11 cellular contexts compared by ENCODE assay signal in the genomic region with DNA sequence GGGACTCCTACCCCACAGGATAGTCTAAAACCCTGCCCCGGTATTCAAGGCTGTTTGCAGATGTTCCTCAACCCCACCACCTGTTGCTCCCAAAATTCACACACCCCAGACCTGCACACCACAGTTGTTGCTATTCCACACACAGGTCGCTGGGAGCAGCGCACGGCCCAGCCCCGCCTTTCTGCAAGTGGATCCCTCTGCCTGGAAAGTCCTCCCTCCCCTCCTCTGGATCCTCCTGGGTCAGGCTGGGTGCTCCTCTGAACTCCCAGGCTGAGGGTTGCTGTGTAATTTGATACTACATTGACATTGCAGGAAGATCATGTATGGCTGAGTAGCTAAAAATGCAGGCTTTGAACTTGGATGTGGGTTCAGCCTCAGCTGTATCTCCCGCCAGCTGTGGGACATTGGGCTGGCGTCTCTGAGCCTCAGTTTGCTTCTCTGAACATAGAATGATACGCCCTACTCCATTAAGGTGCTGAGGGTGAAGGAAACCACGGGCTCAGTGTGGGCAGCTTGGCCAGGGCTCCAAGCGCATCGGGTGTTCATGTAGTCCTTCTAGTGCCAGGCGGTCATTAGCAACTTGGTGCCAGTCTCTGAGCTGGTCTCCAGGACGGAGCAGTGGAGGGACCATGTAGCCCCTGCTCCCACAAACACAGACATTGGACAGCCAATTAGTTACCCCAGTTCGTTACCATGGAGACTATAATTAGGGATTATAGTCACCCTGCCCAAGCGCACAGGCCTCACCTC. TPM values are rescaled to one million over a fixed set of nuclear protein-coding genes. Genes with fewer than 3 reads are reported as not detected.
DNase-seq lines count a peak whose midpoint lies in the region; ATAC-seq and TF ChIP-seq lines count a peak whose summit lies in the region.
"Had no signal": no experiment of that assay in that cellular context is flagged by ENCODE, and none has a peak within 500 bp of the region (broad histone marks: within the 10 kb centered on the region; RNA-seq: fewer than 3 reads in every experiment).

No MANE protein-coding gene starts in this region.

- ATAC-seq in thoracic aorta (ENCODE audit: insufficient number of reproducible peaks, low FRiP score, low read depth) (no peak), GM19395 (IDR thresholded peaks at IDR 0.05; ENCODE audit: unreplicated experiment) (no peak), HG03159 (IDR thresholded peaks at IDR 0.05; ENCODE audit: unreplicated experiment) (no peak)
- ATAC-seq: stimulated activated naive CD8-positive, alpha-beta T cell treated with anti-CD3 and anti-CD28 coated beads, Interleukin-15, amount 100 ng/mL, for 72 hours had no signal

- no peaks in the 10 kb centered on the region for H3K36me3 Mint-ChIP-seq in glutamatergic neuron (ENCODE audit: unreplicated experiment)

- H3K27me3 ChIP-seq in thoracic aorta (replicated peaks; ENCODE audit: insufficient read depth), result no peaks in the 10 kb centered on the region

- peaks cover 15% of the 10 kb centered on the region for H3K9me3 Mint-ChIP-seq in glutamatergic neuron (ENCODE audit: unreplicated experiment)
- H3K9me3 Mint-ChIP-seq: stimulated activated naive CD8-positive, alpha-beta T cell treated with anti-CD3 and anti-CD28 coated beads, Interleukin-15, amount 100 ng/mL, for 72 hours had no signal

- no peaks in the 10 kb centered on the region for H3K9me3 ChIP-seq in thoracic aorta
- H3K9me3 ChIP-seq: neutrophil had no signal

- H3K36me3 ChIP-seq in thoracic aorta, result no peaks in the 10 kb centered on the region
- H3K36me3 ChIP-seq: neutrophil had no signal

- no peak for TF ChIP-seq CTCF in glutamatergic neuron (IDR thresholded peaks at IDR 0.05; ENCODE audit: partially characterized antibody, unreplicated experiment)
- no peak for TF ChIP-seq CTCF in thoracic aorta (IDR thresholded peaks at IDR 0.05)

- no peak overlapping the region for H3K4me3 ChIP-seq in thoracic aorta

- H3K27ac ChIP-seq in thoracic aorta, result peak overlapping the region; percentile 92 to 95
- H3K27ac ChIP-seq: neutrophil had no signal

- peak overlapping the region; percentile 30 for H3K4me3 Mint-ChIP-seq in glutamatergic neuron (ENCODE audit: unreplicated experiment)
- H3K4me3 Mint-ChIP-seq: stimulated activated naive CD8-positive, alpha-beta T cell treated with anti-CD3 and anti-CD28 coated beads, Interleukin-15, amount 100 ng/mL, for 72 hours had no signal

- H3K4me1 Mint-ChIP-seq in glutamatergic neuron (ENCODE audit: low read depth, unreplicated experiment), result peaks cover 35% of the 10 kb centered on the region

- peaks cover 9% of the 10 kb centered on the region for H3K27me3 Mint-ChIP-seq in glutamatergic neuron (ENCODE audit: unreplicated experiment)
- H3K27me3 Mint-ChIP-seq: stimulated activated naive CD8-positive, alpha-beta T cell treated with anti-CD3 and anti-CD28 coated beads, Interleukin-15, amount 100 ng/mL, for 72 hours had no signal

- peak; percentile 12 to 38 for DNase-seq in NCI-H524 (lab: John Stamatoyannopoulos, UW)
- DNase-seq in NCI-H524 treated with DMSO at 0.1 percent for 48 hours (lab: John Stamatoyannopoulos, UW), result no peak
- DNase-seq in SK-N-DZ (ENCODE audit: low spot score), result peak; percentile 46
- no peak for DNase-seq in glutamatergic neuron
- no peak for DNase-seq in thoracic aorta (ENCODE audit: low spot score)
- no peak for DNase-seq in NCI-H1694 treated with DMSO at 0.1 percent for 48 hours (lab: John Stamatoyannopoulos, UW)
- DNase-seq: activated gamma-delta T cell; stimulated activated naive CD8-positive, alpha-beta T cell treated with anti-CD3 and anti-CD28 coated beads, Interleukin-15, amount 100 ng/mL, for 72 hours had no signal

- peaks cover 39 to 74% of the 10 kb centered on the region in 2 donors for H3K4me1 ChIP-seq in thoracic aorta (ENCODE audit: control insufficient read depth in 1 of 2, low read depth in 2 of 2)

- H3K27ac Mint-ChIP-seq in glutamatergic neuron (ENCODE audit: unreplicated experiment), result peak overlapping the region; percentile 89

RNA-seq across cellular contexts. Expression of a gene that starts 13.9 kb away (rescaled TPM):
- not detected in 2 replicates for polyA plus RNA-seq in SK-N-DZ (2014; cell fraction: cytosol; rRNA removed)
- not detected in 2 replicates for polyA plus RNA-seq in SK-N-DZ (2014; cell fraction: nucleus; rRNA removed)
- total RNA-seq in glutamatergic neuron (ENCODE audit: unreplicated experiment) (not detected), thoracic aorta (100 to 1,000 TPM; 652 to 994 TPM)

RNA-seq across cellular contexts. Expression of a gene that starts 44.4 kb away (rescaled TPM):
- 0.10 and 0.61 TPM in 2 replicates for polyA plus RNA-seq in SK-N-DZ (2014; cell fraction: cytosol; rRNA removed)
- polyA plus RNA-seq in SK-N-DZ (2014; cell fraction: nucleus; rRNA removed), result not detected in 2 replicates
- total RNA-seq in glutamatergic neuron (ENCODE audit: unreplicated experiment) (0.22 TPM), thoracic aorta (10 to 100 TPM; 26.3 to 60.0 TPM)

RNA-seq across cellular contexts. Expression of a gene that starts 49.8 kb away (rescaled TPM):
- polyA plus RNA-seq in SK-N-DZ (2014; cell fraction: cytosol; rRNA removed), result 3.1 and 4.4 TPM in 2 replicates
- polyA plus RNA-seq in SK-N-DZ (2014; cell fraction: nucleus; rRNA removed), result 4.5 and 5.8 TPM in 2 replicates
- total RNA-seq in glutamatergic neuron (ENCODE audit: unreplicated experiment), result 3.1 TPM
- total RNA-seq in thoracic aorta, result 10 to 100 TPM in 1 of 2 donors, 1 to 10 TPM in 1; 8.1 to 20.6 TPM

Comparison
In these comparisons a context has a peak if more than half of its experiments do, and no peak if none do; other contexts are left out.
1. DNase-seq: peak in NCI-H524 (2 of 2) and SK-N-DZ (single experiment); none in NCI-H524 treated with DMSO at 0.1 percent for 48 hours (single experiment), glutamatergic neuron (single experiment), thoracic aorta (single experiment) and NCI-H1694 treated with DMSO at 0.1 percent for 48 hours (single experiment).
2. RNA of a gene that starts 13.9 kb away (total RNA-seq): 652 to 994 TPM in thoracic aorta; not detected in glutamatergic neuron (single experiment); every median in the first group is over 100 times any median in the second.
3. RNA of a gene that starts 44.4 kb away (total RNA-seq): 26.3 to 60.0 TPM in thoracic aorta; 0.22 TPM in glutamatergic neuron (single experiment); every median in the first group is over 10 times any median in the second.